8 cellular contexts compared by ENCODE assay signal in the genomic region with DNA sequence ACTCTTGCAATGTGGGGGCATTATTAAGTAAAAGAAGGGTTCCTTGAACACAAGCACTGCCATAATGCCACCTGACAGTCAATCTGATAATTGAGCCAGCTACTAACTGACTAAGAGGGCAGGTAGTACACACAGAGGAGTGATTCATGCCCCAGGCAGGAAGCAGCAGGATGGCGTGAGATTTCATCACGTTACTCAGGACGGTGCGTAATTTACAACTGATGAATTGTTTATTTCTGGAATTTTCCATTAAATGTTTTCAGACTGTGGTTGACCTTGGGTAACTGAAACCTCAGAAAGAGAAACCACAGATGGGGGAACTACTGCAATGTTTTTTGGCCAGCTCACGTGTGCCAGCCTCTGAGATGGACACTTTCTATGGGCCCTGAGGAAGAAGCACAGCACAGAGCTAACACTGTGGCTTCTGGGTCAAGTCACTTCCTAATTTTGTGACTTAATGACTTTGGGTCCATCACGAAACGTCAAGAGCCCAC. TPM values are rescaled to one million over a fixed set of nuclear protein-coding genes. Genes with fewer than 3 reads are reported as not detected.
DNase-seq lines count a peak whose midpoint lies in the region; ATAC-seq and TF ChIP-seq lines count a peak whose summit lies in the region.

No MANE protein-coding gene starts in this region.

- intact Hi-C loops in PC-9 (cut with micrococcal nuclease; ENCODE audit: unreplicated experiment) = loop anchor here (5.0 kb wide), 1 partner anchor 125 kb away; the partner anchor contains the start of gene TRIM25
- intact Hi-C loops in lower lobe of right lung (cut with DNase I) = no loop called here

- no peaks in the 10 kb centered on the region for H4K20me1 ChIP-seq in PC-9 (ENCODE audit: insufficient read depth)

- POLR2A ChIA-PET in PC-9 (lab: Charles Lee; ENCODE audit: unreplicated experiment) = interaction anchor here (0.6 kb wide), 2 partner anchors 192 to 1036 kb away, joined by 9 to 11 read pairs; partner anchors contain the start of gene PCTP

- DNase-seq in PC-9 (peak; percentile 71 to 98), lower lobe of right lung (peak; percentile 61), suprapubic skin (ENCODE audit: low spot score in 2 of 2) (no peak), DMS 273 (lab: John Stamatoyannopoulos, UW; ENCODE audit: unreplicated experiment) (no peak), NCI-H1105 treated with DMSO at 0.1 percent for 48 hours (lab: John Stamatoyannopoulos, UW) (no peak)
- DNase-seq in activated effector memory CD4-positive, alpha-beta T cell treated with anti-CD3 and anti-CD28 coated beads, Interleukin-2, amount 50 U/mL, for 16 hours = peak; percentile 81

- no peak overlapping the region for H2AFZ ChIP-seq in PC-9

- peaks cover 21% of the 10 kb centered on the region; the same call in 1 of the 2 replicates for H3F3A ChIP-seq in PC-9 (ENCODE audit: insufficient read depth, low read depth)

- H3K27me3 ChIP-seq in PC-9 (ENCODE audit: insufficient read depth, low read depth) (no peaks in the 10 kb centered on the region), lower lobe of right lung (ENCODE audit: low read depth) (peaks cover under 1% of the 10 kb centered on the region), suprapubic skin (no peaks in the 10 kb centered on the region)

- ATAC-seq in GM18867 (IDR thresholded peaks at IDR 0.05; ENCODE audit: unreplicated experiment) = peak; percentile 84
- peak; percentile 79 for ATAC-seq in HG02973 (IDR thresholded peaks at IDR 0.05; ENCODE audit: unreplicated experiment)
- peak; percentile 73 to 85 for ATAC-seq in lower lobe of right lung

- no peak for TF ChIP-seq EP300 in suprapubic skin (IDR thresholded peaks at IDR 0.05)

- TF ChIP-seq POLR2A in suprapubic skin (IDR thresholded peaks at IDR 0.05) = no peak

- no peak overlapping the region for H3K4me3 ChIP-seq in PC-9
- no peak overlapping the region for H3K4me3 ChIP-seq in lower lobe of right lung
- H3K4me3 ChIP-seq in suprapubic skin = no peak overlapping the region

- CTCF ChIA-PET in PC-9 (lab: Charles Lee) = interaction anchor here (0.6 kb wide), 1 partner anchor 33 kb away, joined by 4 read pairs; no protein-coding TSS in a partner anchor

- no TSS peak for BruUV-seq in PC-9 (replicated peaks; lab: Mats Ljungman, UMichigan)

- H3K27ac ChIP-seq in PC-9 = peak overlapping the region; percentile 85
- no peak overlapping the region for H3K27ac ChIP-seq in lower lobe of right lung
- H3K27ac ChIP-seq in suprapubic skin = peak overlapping the region; percentile 11

- H3K4me2 ChIP-seq in PC-9 = peak overlapping the region; percentile 49

- H3K9me3 ChIP-seq in PC-9 (ENCODE audit: insufficient read depth, low read depth) (peaks cover 2% of the 10 kb centered on the region; the same call in 1 of the 2 replicates), lower lobe of right lung (no peaks in the 10 kb centered on the region), suprapubic skin (no peaks in the 10 kb centered on the region)

- peaks cover 40% of the 10 kb centered on the region for H3K4me1 ChIP-seq in PC-9 (replicated peaks; ENCODE audit: insufficient read depth)
- no peaks in the 10 kb centered on the region for H3K4me1 ChIP-seq in lower lobe of right lung
- peaks cover 27% of the 10 kb centered on the region for H3K4me1 ChIP-seq in suprapubic skin

- no peak for TF ChIP-seq CTCF in PC-9 (conservative IDR thresholded peaks at IDR 0.05)
- TF ChIP-seq CTCF in lower lobe of right lung (IDR thresholded peaks at IDR 0.05) = no peak
- no peak for TF ChIP-seq CTCF in suprapubic skin (IDR thresholded peaks at IDR 0.05)

- H3K9me2 ChIP-seq in PC-9 (ENCODE audit: insufficient read depth) = no peaks in the 10 kb centered on the region

- H3K79me2 ChIP-seq in PC-9 (ENCODE audit: low read depth) = no peaks in the 10 kb centered on the region

- WGBS in suprapubic skin = 40% methylated on average over 7 of the region's 7 CpGs

- H3K36me3 ChIP-seq in PC-9 (ENCODE audit: low read depth) (no peaks in the 10 kb centered on the region), lower lobe of right lung (no peaks in the 10 kb centered on the region), suprapubic skin (no peaks in the 10 kb centered on the region)

RNA-seq across cellular contexts. Expression of gene C17orf67, which starts 46.7 kb away (rescaled TPM):
- total RNA-seq in PC-9 (2021) (4.3 and 6.4 TPM in 2 replicates), lower lobe of right lung (3.6 TPM), suprapubic skin (1 to 10 TPM in 2 of 4 donors, under 1 TPM in 2; 0.52 to 3.7 (median 1.0) TPM)

RNA-seq across cellular contexts. Expression of gene DGKE, which starts 46.9 kb away (rescaled TPM):
- 11.0 and 16.2 TPM in 2 replicates for total RNA-seq in PC-9 (2021)
- 12.7 TPM for total RNA-seq in lower lobe of right lung
- 1 to 10 TPM; 3.4 to 7.7 (median 5.9) TPM for total RNA-seq in suprapubic skin

Comparison
In these comparisons a context has a peak if more than half of its experiments do, and no peak if none do; other contexts are left out.
1. DNase-seq: peak in PC-9 (2 of 2), activated effector memory CD4-positive, alpha-beta T cell treated with anti-CD3 and anti-CD28 coated beads, Interleukin-2, amount 50 U/mL, for 16 hours (single experiment) and lower lobe of right lung (single experiment); none in suprapubic skin (0 of 2), DMS 273 (single experiment) and NCI-H1105 treated with DMSO at 0.1 percent for 48 hours (single experiment).
2. Peak in every context shown above with its lines, with median percentiles within 50 percentile points of each other: ATAC-seq.